In the genomic region with DNA sequence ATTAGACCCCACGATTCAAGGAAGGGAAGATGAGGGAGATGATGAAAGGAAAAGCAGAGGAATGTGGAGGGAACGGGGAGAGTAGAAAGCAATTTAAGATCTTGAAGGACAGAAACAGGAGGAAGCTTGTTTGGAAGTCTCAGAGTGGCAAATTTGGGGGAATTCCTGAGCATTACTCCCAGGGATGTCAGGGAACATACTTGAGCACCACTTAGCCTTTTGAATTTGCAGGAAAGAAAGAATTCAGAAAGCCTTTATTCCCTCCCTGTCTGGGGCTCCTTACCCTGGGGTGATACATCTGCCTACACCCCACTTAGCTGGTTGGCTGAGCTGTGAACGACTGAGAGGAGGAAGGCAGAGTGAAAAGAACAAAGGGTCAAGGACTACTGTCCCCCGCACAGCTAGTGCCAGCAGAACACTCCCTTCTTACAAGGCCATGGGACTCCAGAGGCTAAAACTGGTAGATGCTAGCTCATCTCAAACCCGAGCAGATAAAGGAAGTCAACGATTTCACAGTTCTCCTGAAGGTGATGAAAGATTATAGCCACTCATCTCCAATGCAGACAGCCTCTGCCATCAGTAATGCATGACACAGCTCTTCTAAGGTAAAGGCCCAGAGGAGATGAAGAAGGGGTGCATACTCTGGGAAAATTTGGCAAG, we compare ENCODE assay signal across 1 cellular context.
TF ChIP-seq lines count a peak whose summit lies in the region.

No MANE protein-coding gene starts in this region.

TF ChIP-seq in K562, 482 proteins besides CTCF, POLR2A, EP300 and RAD21 (continued from another document):
- TF ChIP-seq, protein P1, sequence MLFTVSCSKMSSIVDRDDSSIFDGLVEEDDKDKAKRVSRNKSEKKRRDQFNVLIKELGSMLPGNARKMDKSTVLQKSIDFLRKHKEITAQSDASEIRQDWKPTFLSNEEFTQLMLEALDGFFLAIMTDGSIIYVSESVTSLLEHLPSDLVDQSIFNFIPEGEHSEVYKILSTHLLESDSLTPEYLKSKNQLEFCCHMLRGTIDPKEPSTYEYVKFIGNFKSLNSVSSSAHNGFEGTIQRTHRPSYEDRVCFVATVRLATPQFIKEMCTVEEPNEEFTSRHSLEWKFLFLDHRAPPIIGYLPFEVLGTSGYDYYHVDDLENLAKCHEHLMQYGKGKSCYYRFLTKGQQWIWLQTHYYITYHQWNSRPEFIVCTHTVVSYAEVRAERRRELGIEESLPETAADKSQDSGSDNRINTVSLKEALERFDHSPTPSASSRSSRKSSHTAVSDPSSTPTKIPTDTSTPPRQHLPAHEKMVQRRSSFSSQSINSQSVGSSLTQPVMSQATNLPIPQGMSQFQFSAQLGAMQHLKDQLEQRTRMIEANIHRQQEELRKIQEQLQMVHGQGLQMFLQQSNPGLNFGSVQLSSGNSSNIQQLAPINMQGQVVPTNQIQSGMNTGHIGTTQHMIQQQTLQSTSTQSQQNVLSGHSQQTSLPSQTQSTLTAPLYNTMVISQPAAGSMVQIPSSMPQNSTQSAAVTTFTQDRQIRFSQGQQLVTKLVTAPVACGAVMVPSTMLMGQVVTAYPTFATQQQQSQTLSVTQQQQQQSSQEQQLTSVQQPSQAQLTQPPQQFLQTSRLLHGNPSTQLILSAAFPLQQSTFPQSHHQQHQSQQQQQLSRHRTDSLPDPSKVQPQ (CRISPR knock-in tag; IDR thresholded peaks at IDR 0.05; ENCODE audit: borderline replicate concordance): no peak
- TF ChIP-seq NCOR1 (IDR thresholded peaks at IDR 0.05) (peak; percentile 34; the same call in 1 of the 2 replicates), NR4A1 (CRISPR knock-in tag; IDR thresholded peaks at IDR 0.05) (no peak), NR4A1 (tag; IDR thresholded peaks at IDR 0.05) (0 out of 2 replicates have a peak, but pooled peaks have one; percentile 38), ZNF174 (CRISPR knock-in tag; IDR thresholded peaks at IDR 0.05) (no peak), SRSF1 (IDR thresholded peaks at IDR 0.05; ENCODE audit: low read depth, low read length) (no peak), ZNF512 (tag; IDR thresholded peaks at IDR 0.05) (peak; percentile 41; the same call in 1 of the 2 replicates), SMARCA4 (IDR thresholded peaks at IDR 0.05) (peak; percentile 13; the same call in 1 of the 2 replicates), SAP30 (IDR thresholded peaks at IDR 0.05; ENCODE audit: borderline replicate concordance, insufficient read depth, low read depth, low read length, poor library complexity, severe bottlenecking) (no peak), HES1 (IDR thresholded peaks at IDR 0.05; ENCODE audit: low read depth) (no peak), SP1 (CRISPR knock-in tag; IDR thresholded peaks at IDR 0.05) (no peak), ESRRB (CRISPR knock-in tag; IDR thresholded peaks at IDR 0.05; ENCODE audit: borderline replicate concordance) (no peak), SREBF1 (IDR thresholded peaks at IDR 0.05; ENCODE audit: borderline replicate concordance, low read depth, low read length) (no peak), ZNF263 (CRISPR knock-in tag; IDR thresholded peaks at IDR 0.05; ENCODE audit: borderline replicate concordance) (peak; percentile 22; the same call in 1 of the 2 replicates), CTBP1 (IDR thresholded peaks at IDR 0.05; ENCODE audit: borderline replicate concordance) (peak; percentile 88), ZNF589 (CRISPR knock-in tag; IDR thresholded peaks at IDR 0.05; ENCODE audit: low read depth) (peak; percentile 23; the same call in 1 of the 2 replicates), EZH2 (IDR thresholded peaks at IDR 0.05; ENCODE audit: borderline replicate concordance, low read depth, low read length) (no peak), MAFK (IDR thresholded peaks at IDR 0.05; ENCODE audit: low read length) (peak; percentile 61; the same call in 1 of the 2 replicates), NR2C2 (CRISPR knock-in tag; IDR thresholded peaks at IDR 0.05) (no peak), NR2C2 (tag; IDR thresholded peaks at IDR 0.05) (no peak), ZNF764 (CRISPR knock-in tag; IDR thresholded peaks at IDR 0.05; ENCODE audit: low read depth) (no peak)
